In the genomic region with DNA sequence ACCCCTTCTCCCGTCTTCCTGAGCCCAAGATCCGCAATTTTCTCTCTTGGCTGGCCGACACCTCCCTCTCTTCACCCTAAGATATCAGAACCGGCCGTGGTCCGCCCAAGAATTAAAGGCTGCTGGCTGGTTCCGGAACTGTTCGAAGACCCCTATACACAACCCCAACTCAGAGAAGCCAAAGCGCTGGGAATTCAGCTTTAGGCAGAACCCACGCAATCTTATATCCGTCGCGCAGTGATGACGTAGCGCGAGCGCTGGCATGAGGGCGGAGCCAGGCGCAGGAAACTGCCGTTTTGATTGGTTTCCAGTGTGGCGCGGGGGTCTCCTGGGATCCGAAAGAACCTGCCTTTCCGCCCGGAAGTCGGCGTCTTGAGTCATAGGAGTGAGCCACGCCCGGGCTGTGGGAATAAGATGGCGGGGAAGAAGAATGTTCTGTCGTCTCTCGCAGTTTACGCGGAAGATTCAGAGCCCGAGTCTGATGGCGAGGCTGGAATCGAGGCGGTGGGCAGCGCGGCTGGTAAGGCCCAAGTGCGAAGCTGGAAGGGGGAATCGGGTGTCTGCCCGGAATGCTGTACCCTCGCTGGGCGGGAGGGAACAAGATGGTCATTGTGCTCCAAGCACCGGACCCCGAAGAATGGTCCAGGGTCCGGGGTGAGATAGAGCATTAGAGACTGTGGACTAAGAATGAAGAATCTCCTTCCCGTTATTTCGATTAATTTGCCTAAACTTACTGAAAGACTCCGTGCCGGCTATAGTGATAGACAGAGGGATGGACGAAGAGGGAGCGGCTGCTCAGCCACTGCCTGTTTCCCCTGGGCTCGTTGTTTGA, we compare ENCODE assay signal across 8 cellular contexts. TPM values are rescaled to one million over a fixed set of nuclear protein-coding genes. Genes with fewer than 3 reads are reported as not detected.
DNase-seq lines count a peak whose midpoint lies in the region; ATAC-seq and TF ChIP-seq lines count a peak whose summit lies in the region.

TSS of gene RECQL5 (minus strand) at position 196 of the 832 bp plus-strand sequence. CDS start 597 bp downstream, outside the sequence.
TSS of gene SAP30BP (plus strand) at position 380 of the 832 bp plus-strand sequence. CDS start at position 415, 35 bp downstream.

- H3K9ac ChIP-seq in smooth muscle cell (ENCODE audit: low read depth) = peak within 1 kb of the TSS; percentile 98

- H3K27ac ChIP-seq in smooth muscle cell (ENCODE audit: low read depth) = peak within 1 kb of the TSS; percentile 89

- peaks cover 2% of the 10 kb centered on the region for H3F3A ChIP-seq in smooth muscle cell (ENCODE audit: low read depth)

- peaks cover 47% of the 10 kb centered on the region for H3K4me1 Mint-ChIP-seq in activated B cell treated with CpG ODN at 0.5 μM for 24 hours

- TF ChIP-seq CTCF in activated B cell treated with CpG ODN at 0.5 μM for 24 hours (IDR thresholded peaks at IDR 0.05) (no peak), cardiac fibroblast (IDR thresholded peaks at IDR 0.05; ENCODE audit: low read depth, low read length) (no peak), smooth muscle cell (IDR thresholded peaks at IDR 0.05; ENCODE audit: borderline replicate concordance, insufficient read depth, poor library complexity, severe bottlenecking) (no peak)

- in situ Hi-C loops in GM18951 (cut with MboI; ENCODE audit: low sequenced_read_pairs, unreplicated experiment) = no loop called here

- CTCF ChIA-PET in activated B cell treated with CpG ODN at 0.5 μM for 24 hours (lab: Charles Lee) = interaction anchor here (0.9 to 2.2 kb wide), 10 partner anchors 8 to 95 kb away, joined by 3 to 9 read pairs (median 4); no protein-coding TSS in a partner anchor

- POLR2A ChIA-PET in activated B cell treated with CpG ODN at 0.5 μM for 24 hours (lab: Charles Lee) = interaction anchor here (0.5 to 2.1 kb wide), 19 partner anchors 9 to 495 kb away, joined by 3 to 16 read pairs (median 5); partner anchors contain the start of genes SLC25A19, SMIM5, UNC13D and WBP2

- peak within 1 kb of the TSS; percentile 99 for H3K4me2 ChIP-seq in smooth muscle cell

- H2AFZ ChIP-seq in smooth muscle cell (ENCODE audit: low read depth) = peak within 1 kb of the TSS; percentile 79

- no peaks in the 10 kb centered on the region for H3K27me3 Mint-ChIP-seq in activated B cell treated with CpG ODN at 0.5 μM for 24 hours

- DNase-seq in AG08395 (ENCODE audit: low spot score) (peak; percentile 98), NCI-H345 treated with DMSO at 0.1 percent for 48 hours (lab: John Stamatoyannopoulos, UW; ENCODE audit: unreplicated experiment) (peak; percentile 96), activated B cell treated with CpG ODN at 0.5 μM for 24 hours (peak; percentile 95), cardiac fibroblast (ENCODE audit: low read depth in 2 of 2) (peak; percentile 99), iPS-NIHi7 (ENCODE audit: extremely low spot score) (peak; percentile 100), smooth muscle cell (lab: John Stamatoyannopoulos, UW; ENCODE audit: unreplicated experiment) (peak; percentile 84)

- H3K4me1 ChIP-seq in smooth muscle cell (ENCODE audit: low read depth) = peaks cover 16% of the 10 kb centered on the region

- under 1% methylated on average over 55 of the region's 55 CpGs for WGBS in smooth muscle cell (ENCODE audit: low lambda C conversion rate)

- H3K9me3 Mint-ChIP-seq in activated B cell treated with CpG ODN at 0.5 μM for 24 hours = no peaks in the 10 kb centered on the region

- no peaks in the 10 kb centered on the region for H3K27me3 ChIP-seq in smooth muscle cell (ENCODE audit: low read depth)

- H3K4me3 ChIP-seq in cardiac fibroblast (replicated peaks in 1 of 2; ENCODE audit: low read depth in 2 of 2, low read length in 2 of 2) = peak within 1 kb of the TSS; percentile 97 to 100
- peak within 1 kb of the TSS; percentile 84 for H3K4me3 ChIP-seq in smooth muscle cell

- H3K36me3 Mint-ChIP-seq in activated B cell treated with CpG ODN at 0.5 μM for 24 hours (ENCODE audit: low read depth) = peaks cover 48% of the 10 kb centered on the region

- peaks cover 59% of the 10 kb centered on the region for H3K79me2 ChIP-seq in smooth muscle cell (ENCODE audit: low read depth)

- no peaks in the 10 kb centered on the region for H3K9me3 ChIP-seq in smooth muscle cell (replicated peaks; ENCODE audit: low read depth)

- peak within 1 kb of the TSS; percentile 55 for H3K4me3 Mint-ChIP-seq in activated B cell treated with CpG ODN at 0.5 μM for 24 hours

- peaks cover 22% of the 10 kb centered on the region for H4K20me1 ChIP-seq in smooth muscle cell (ENCODE audit: low read depth)

- no peaks in the 10 kb centered on the region for H3K36me3 ChIP-seq in smooth muscle cell (ENCODE audit: low read depth)

- intact Hi-C loops in activated B cell treated with CpG ODN at 0.5 μM for 24 hours (cut with micrococcal nuclease) = loop anchor here (1.0 to 5.0 kb wide), 5 partner anchors 22 to 840 kb away; partner anchors contain the start of genes SLC25A19 and UNK

- peak; percentile 66 for TF ChIP-seq POLR2A in GM18951 (IDR thresholded peaks at IDR 0.05; ENCODE audit: extremely low read depth, insufficient read depth, insufficient read length)

- ATAC-seq in HG03196 (IDR thresholded peaks at IDR 0.05; ENCODE audit: unreplicated experiment) (peak; percentile 89), activated B cell treated with CpG ODN at 0.5 μM for 24 hours (ENCODE audit: low read depth) (peak; percentile 74)

- H3K27ac Mint-ChIP-seq in activated B cell treated with CpG ODN at 0.5 μM for 24 hours = peak within 1 kb of the TSS; percentile 27

RNA-seq across cellular contexts. Expression of gene RECQL5, which starts in this region (rescaled TPM):
- total RNA-seq in activated B cell treated with CpG ODN at 0.5 μM for 24 hours (55.9 and 65.4 TPM in 2 replicates), smooth muscle cell (12.5 and 38.2 TPM in 2 replicates)
- 15.4 and 15.7 TPM in 2 replicates for polyA plus RNA-seq in smooth muscle cell

RNA-seq across cellular contexts. Expression of gene SAP30BP, which starts in this region (rescaled TPM):
- total RNA-seq in activated B cell treated with CpG ODN at 0.5 μM for 24 hours (177 and 184 TPM in 2 replicates), smooth muscle cell (75.4 and 87.7 TPM in 2 replicates)
- polyA plus RNA-seq in smooth muscle cell = 119 and 135 TPM in 2 replicates

Comparison
In these comparisons a context has a peak if more than half of its experiments do, and no peak if none do; other contexts are left out.
1. Peak in every context shown above with its lines: DNase-seq, ATAC-seq, H3K4me3 ChIP-seq and H3K27ac ChIP-seq.